Comparison of ENCODE assay signal across 22 cellular contexts in the genomic region with DNA sequence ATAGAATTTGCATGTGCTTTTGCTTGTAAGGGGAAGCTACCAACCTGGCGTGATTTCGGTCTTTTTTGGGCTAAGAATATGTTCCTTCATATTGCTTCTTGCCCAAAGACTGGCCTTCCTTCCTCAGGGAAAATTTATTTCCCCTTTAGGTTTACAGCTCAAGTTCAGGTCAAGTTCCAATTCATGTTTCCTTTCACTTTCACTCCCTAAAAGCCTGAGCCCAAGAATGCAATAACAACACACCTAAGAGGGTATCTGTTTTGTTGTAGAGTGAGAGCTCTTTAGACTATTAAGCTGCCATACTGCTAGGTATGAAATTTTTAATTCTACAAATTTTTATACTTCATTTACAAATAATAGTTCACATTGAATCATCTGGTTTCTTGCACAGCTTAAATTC.
A peak's percentile ranks its signal among the peaks of the same experiment; 100 is the strongest.
DNase-seq lines count a peak whose midpoint lies in the region; ATAC-seq, FAIRE-seq and TF ChIP-seq lines count a peak whose summit lies in the region.
"Had no signal": no experiment of that assay in that cellular context is flagged by ENCODE, and none has a peak within 500 bp of the region (broad histone marks: within the 10 kb centered on the region; RNA-seq: fewer than 3 reads in every experiment).

No MANE protein-coding gene starts in this region.

- no peak overlapping the region for H3K27ac Mint-ChIP-seq in T-cell
- H3K27ac Mint-ChIP-seq: CD4-positive, alpha-beta memory T cell had no signal

- H3F3A ChIP-seq in MM.1S (ENCODE audit: insufficient read depth, low read length): no peaks in the 10 kb centered on the region

- POLR2A ChIA-PET in T-cell (lab: Charles Lee): no interaction called here

- H3K4me1 ChIP-seq in MM.1S (ENCODE audit: low read length) (no peaks in the 10 kb centered on the region), small intestine (ENCODE audit: control insufficient read depth in 2 of 2, insufficient read depth in 1 of 2, low read depth in 1 of 2, low read length in 1 of 2) (no peaks in the 10 kb centered on the region)
- H3K4me1 ChIP-seq: BLaER1, Caco-2 had no signal

- no peaks in the 10 kb centered on the region for H3K4me1 Mint-ChIP-seq in T-cell

- FAIRE-seq in small intestine (lab: Jason Lieb, UNC): no peak

- peaks cover 0 to 3% of the 10 kb centered on the region in 2 donors for H3K27me3 Mint-ChIP-seq in T-cell
- H3K27me3 Mint-ChIP-seq: CD4-positive, alpha-beta memory T cell had no signal

- H3K79me2 ChIP-seq in MM.1S (ENCODE audit: low read length): no peaks in the 10 kb centered on the region

- peaks cover 0 to 3% (median 0%) of the 10 kb centered on the region in 3 donors for H3K9me3 Mint-ChIP-seq in T-cell

- H3K4me3 ChIP-seq in MM.1S (ENCODE audit: low read length) (no peak overlapping the region), small intestine (ENCODE audit: low read depth in 1 of 2, low read length in 2 of 2) (no peak overlapping the region)
- H3K4me3 ChIP-seq: BLaER1, SK-N-MC had no signal

- 0 to 60% (median 33%) methylated on average over 2 of the region's 2 CpGs for WGBS in small intestine, 3 donors

- no peaks in the 10 kb centered on the region for H3K36me3 Mint-ChIP-seq in T-cell
- H3K36me3 Mint-ChIP-seq: CD4-positive, alpha-beta memory T cell had no signal

- no peak overlapping the region for H2AFZ ChIP-seq in MM.1S (ENCODE audit: low read length)

- no peak overlapping the region for H3K4me2 ChIP-seq in MM.1S (ENCODE audit: low read depth, low read length)
- H3K4me2 ChIP-seq: BLaER1 had no signal

- H3K9me3 ChIP-seq in MM.1S (replicated peaks; ENCODE audit: insufficient read depth, low read length): no peaks in the 10 kb centered on the region
- no peaks in the 10 kb centered on the region for H3K9me3 ChIP-seq in small intestine (ENCODE audit: control insufficient read depth, low read depth)
- H3K9me3 ChIP-seq: BLaER1, Caco-2 had no signal

- peak; percentile 7 for DNase-seq in MM.1S
- peak; percentile 4 for DNase-seq in RPMI8226
- DNase-seq in small intestine: peak; percentile 49
- DNase-seq in dedifferentiated amniotic fluid mesenchymal stem cell (ENCODE audit: extremely low spot score): no peak
- DNase-seq in T-cell: no peak
- DNase-seq: Caco-2; CD4-positive, alpha-beta memory T cell; DMS 273 treated with DMSO at 0.1 percent for 48 hours; DMS79 treated with DMSO at 0.1 percent for 48 hours; Karpas-422; NCI-H1105; NCI-H146; NCI-H2029; NCI-H2227 treated with DMSO at 0.1 percent for 48 hours; NCI-H510A treated with DMSO at 0.1 percent for 48 hours; NCI-H748 treated with DMSO at 0.1 percent for 48 hours; SHP77 treated with DMSO at 0.1 percent for 48 hours had no signal

- H3K36me3 ChIP-seq in MM.1S (replicated peaks; ENCODE audit: insufficient read depth, low read length) (no peaks in the 10 kb centered on the region), small intestine (ENCODE audit: control insufficient read depth in 2 of 2, insufficient read depth in 2 of 2, low read length in 2 of 2) (no peaks in the 10 kb centered on the region)
- H3K36me3 ChIP-seq: BLaER1 had no signal

- H3K27me3 ChIP-seq in MM.1S (replicated peaks; ENCODE audit: insufficient read depth, low read length) (no peaks in the 10 kb centered on the region), small intestine (ENCODE audit: control insufficient read depth in 2 of 2, insufficient read depth in 2 of 2, low read length in 2 of 2) (no peaks in the 10 kb centered on the region)
- H3K27me3 ChIP-seq: BLaER1 had no signal

- CTCF ChIA-PET in T-cell (lab: Charles Lee): no interaction called here

- no peak overlapping the region for H3K4me3 Mint-ChIP-seq in T-cell
- H3K4me3 Mint-ChIP-seq: CD4-positive, alpha-beta memory T cell had no signal

- no peaks in the 10 kb centered on the region for H4K20me1 ChIP-seq in MM.1S (ENCODE audit: insufficient read depth, low read length)
- H4K20me1 ChIP-seq: BLaER1 had no signal

- H3K9me2 ChIP-seq in MM.1S (replicated peaks; ENCODE audit: insufficient read depth, low read length): no peaks in the 10 kb centered on the region

- H3K9ac ChIP-seq in MM.1S (ENCODE audit: low read length): no peak overlapping the region
- H3K9ac ChIP-seq: BLaER1 had no signal

- no peak overlapping the region for H3K27ac ChIP-seq in MM.1S (ENCODE audit: low read length)
- H3K27ac ChIP-seq in small intestine (ENCODE audit: low read depth in 1 of 2, low read length in 1 of 2): no peak overlapping the region
- H3K27ac ChIP-seq: BLaER1, RWPE1, SK-N-MC had no signal

- peak; percentile 62 for ATAC-seq in GM19438 (IDR thresholded peaks at IDR 0.05; ENCODE audit: low read depth, unreplicated experiment)
- no peak for ATAC-seq in HG02852 (IDR thresholded peaks at IDR 0.05; ENCODE audit: unreplicated experiment)
- ATAC-seq in T-cell (replicated peaks in 1 of 4): no peak

- TF ChIP-seq CTCF in MM.1S (IDR thresholded peaks at IDR 0.05; ENCODE audit: low read length): no peak

Comparison
In these comparisons a context has a peak if more than half of its experiments do, and no peak if none do; other contexts are left out.
1. DNase-seq: peak in MM.1S (single experiment), RPMI8226 (single experiment) and small intestine (single experiment); none in dedifferentiated amniotic fluid mesenchymal stem cell (single experiment) and T-cell (0 of 34).